In the genomic region with DNA sequence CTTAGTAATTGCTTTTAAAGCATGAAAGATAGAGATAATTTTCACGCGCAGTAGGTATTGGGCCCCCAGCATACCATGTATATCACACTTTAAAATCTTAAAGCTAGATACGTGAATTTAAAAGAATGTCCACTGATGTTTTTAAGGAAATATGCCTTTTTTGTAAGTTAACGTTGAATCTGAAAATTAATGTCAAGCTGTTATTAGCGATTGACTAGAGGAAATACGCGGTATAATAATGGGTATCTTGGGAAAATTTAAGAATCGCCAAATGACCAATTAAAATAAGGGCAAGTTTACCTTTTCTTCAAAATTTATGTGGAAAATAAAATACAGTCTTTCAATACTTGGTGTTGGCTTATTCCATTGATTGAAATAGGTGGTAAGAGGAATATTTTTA, we compare ENCODE assay signal across 8 cellular contexts. TPM values are rescaled to one million over a fixed set of nuclear protein-coding genes. Genes with fewer than 3 reads are reported as not detected.
DNase-seq lines count a peak whose midpoint lies in the region; FAIRE-seq and TF ChIP-seq lines count a peak whose summit lies in the region.
"Had no signal": no experiment of that assay in that cellular context is flagged by ENCODE, and none has a peak within 500 bp of the region (broad histone marks: within the 10 kb centered on the region; RNA-seq: fewer than 3 reads in every experiment).

No MANE protein-coding gene starts in this region.

- no peak for TF ChIP-seq POLR2A in H54 (IDR thresholded peaks at IDR 0.05; ENCODE audit: low read depth, low read length)

- H3K4me3 Mint-ChIP-seq in activated CD4-positive, alpha-beta memory T cell treated with anti-CD3 and anti-CD28 coated beads for 36 hours = peak overlapping the region; percentile 98

- H3K9me3 Mint-ChIP-seq in activated CD4-positive, alpha-beta memory T cell treated with anti-CD3 and anti-CD28 coated beads for 36 hours = no peaks in the 10 kb centered on the region

- intact Hi-C loops in activated CD4-positive, alpha-beta memory T cell treated with anti-CD3 and anti-CD28 coated beads for 36 hours (cut with micrococcal nuclease) = loop anchor here (1.0 kb wide), 1 partner anchor 31 kb away; no protein-coding TSS in a partner anchor

- H3K4me3 ChIP-seq in fibroblast of mammary gland (ENCODE audit: control insufficient read depth, low read depth, low read length) (peak overlapping the region; percentile 27), skeletal muscle cell (ENCODE audit: low read depth, low read length) (peak overlapping the region; percentile 12)

- H3K27me3 Mint-ChIP-seq in activated CD4-positive, alpha-beta memory T cell treated with anti-CD3 and anti-CD28 coated beads for 36 hours = no peaks in the 10 kb centered on the region

- POLR2A ChIA-PET in activated CD4-positive, alpha-beta memory T cell treated with anti-CD3 and anti-CD28 coated beads for 36 hours (lab: Charles Lee) = interaction anchor here (1.0 to 18.2 kb wide), 8 partner anchors 10 to 83 kb away, joined by 3 to 733 read pairs (median 26); a partner anchor contains a TSS

- TF ChIP-seq CTCF in fibroblast of mammary gland (conservative IDR thresholded peaks at IDR 0.05; ENCODE audit: control insufficient read depth, insufficient read depth, low read depth, low read length) = no peak

- peak overlapping the region; percentile 99 for H3K27ac Mint-ChIP-seq in activated CD4-positive, alpha-beta memory T cell treated with anti-CD3 and anti-CD28 coated beads for 36 hours

- peak; percentile 11 for FAIRE-seq in H54 (lab: Jason Lieb, UNC)

- CTCF ChIA-PET in activated CD4-positive, alpha-beta memory T cell treated with anti-CD3 and anti-CD28 coated beads for 36 hours (lab: Charles Lee) = interaction anchor here (0.9 to 8.5 kb wide), 5 partner anchors 15 to 89 kb away, joined by 3 to 79 read pairs (median 4); a partner anchor contains a TSS

- H3K36me3 Mint-ChIP-seq in activated CD4-positive, alpha-beta memory T cell treated with anti-CD3 and anti-CD28 coated beads for 36 hours = peaks cover 74% of the 10 kb centered on the region

- DNase-seq in H54 (ENCODE audit: insufficient read length, low spot score) (no peak), fibroblast of mammary gland (ENCODE audit: low read depth) (no peak), skeletal muscle cell (ENCODE audit: low read depth) (no peak), T-helper 9 cell (no peak), NCI-H526 (lab: John Stamatoyannopoulos, UW) (no peak), 8988T (no peak)
- DNase-seq in activated CD4-positive, alpha-beta memory T cell treated with anti-CD3 and anti-CD28 coated beads for 36 hours = no peak
- DNase-seq: substantia nigra had no signal

- peaks cover 51% of the 10 kb centered on the region for H3K4me1 Mint-ChIP-seq in activated CD4-positive, alpha-beta memory T cell treated with anti-CD3 and anti-CD28 coated beads for 36 hours (ENCODE audit: low read depth)

RNA-seq across cellular contexts. Expression of a gene that starts 13.3 kb away (rescaled TPM):
- total RNA-seq in activated CD4-positive, alpha-beta memory T cell treated with anti-CD3 and anti-CD28 coated beads for 36 hours = 100 to 1,000 TPM; 113 to 121 TPM
